Comparison of ENCODE assay signal across 15 cellular contexts in the genomic region with DNA sequence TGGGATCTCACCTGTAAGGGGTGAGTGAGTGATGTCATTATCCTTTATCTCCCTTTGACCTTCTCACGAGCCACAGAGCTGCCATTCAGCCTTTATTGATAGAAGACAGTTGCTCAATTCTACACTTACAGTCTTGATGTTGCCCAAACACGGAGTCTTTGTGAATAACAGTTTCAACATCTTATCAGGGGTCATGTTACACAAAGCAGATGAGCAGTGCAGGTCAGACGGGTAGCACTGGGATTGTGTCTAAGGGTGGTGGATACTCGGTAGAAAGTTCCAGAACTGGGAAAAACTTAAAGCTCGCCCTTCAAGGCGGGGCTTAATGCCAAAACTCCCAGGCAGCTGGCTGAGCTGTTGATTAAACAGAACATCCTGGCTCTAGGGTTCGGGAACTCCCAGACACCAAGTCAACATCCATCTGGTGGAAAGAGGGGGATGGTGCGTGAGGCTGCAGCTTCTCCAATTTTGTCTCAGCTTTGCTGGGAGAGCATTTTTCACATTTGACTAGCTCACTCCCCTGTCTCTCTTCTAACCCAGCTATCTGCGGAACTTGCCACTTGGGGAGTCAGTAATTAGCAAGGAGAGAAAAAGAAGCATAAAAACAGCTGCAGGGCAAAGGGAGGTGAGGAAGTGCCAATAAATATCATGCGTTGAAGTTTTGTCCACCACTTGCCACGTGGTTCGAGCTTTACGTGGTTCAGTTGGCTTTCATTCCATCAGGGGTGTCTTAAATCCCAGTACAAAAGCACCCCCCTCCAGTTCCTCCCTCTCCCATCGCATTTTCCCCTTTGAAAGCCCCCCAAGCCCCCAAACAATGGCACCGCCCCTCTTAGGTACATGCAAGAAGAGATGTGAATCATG. TPM values are rescaled to one million over a fixed set of nuclear protein-coding genes. Genes with fewer than 3 reads are reported as not detected.
DNase-seq lines count a peak whose midpoint lies in the region; TF ChIP-seq lines count a peak whose summit lies in the region.
"Had no signal": no experiment of that assay in that cellular context is flagged by ENCODE, and none has a peak within 500 bp of the region (broad histone marks: within the 10 kb centered on the region; RNA-seq: fewer than 3 reads in every experiment).

No MANE protein-coding gene starts in this region.

- peak; percentile 66 for DNase-seq in MCF 10A (ENCODE audit: unreplicated experiment)
- no peak for DNase-seq in breast epithelium (ENCODE audit: low spot score in 2 of 2)
- peak; percentile 25 for DNase-seq in SHP77 treated with DMSO at 0.1 percent for 48 hours (lab: John Stamatoyannopoulos, UW)
- DNase-seq in kidney tubule cell (ENCODE audit: low spot score) = peak; percentile 62
- DNase-seq in transverse colon = no peak
- DNase-seq in EL = no peak
- DNase-seq in HAP-1 (ENCODE audit: low spot score in 2 of 2) = no peak
- DNase-seq in A673 (ENCODE audit: low spot score) = no peak
- DNase-seq: activated T-cell treated with anti-CD3 and anti-CD28 coated beads, Interleukin-2, amount 50 U/mL, for 72 hours; dorsolateral prefrontal cortex; islet precursor cell; NCI-H2029 had no signal

- no peak for TF ChIP-seq CTCF in MCF 10A (IDR thresholded peaks at IDR 0.05; ENCODE audit: unreplicated experiment)
- no peak for TF ChIP-seq CTCF in breast epithelium (IDR thresholded peaks at IDR 0.05)
- no peak for TF ChIP-seq CTCF in transverse colon (IDR thresholded peaks at IDR 0.05)
- TF ChIP-seq CTCF in A673 (conservative IDR thresholded peaks at IDR 0.05; ENCODE audit: low read depth, low read length) = no peak

- no peaks in the 10 kb centered on the region for H3K36me3 Mint-ChIP-seq in MCF 10A (ENCODE audit: insufficient read depth, unreplicated experiment)

- 40 to 80% methylated on average over 1 to 15 of the region's 15 CpGs for WGBS in transverse colon (ENCODE audit: low coverage in 1 of 2), 2 donors

- no peaks in the 10 kb centered on the region for H3K9me3 ChIP-seq in breast epithelium
- H3K9me3 ChIP-seq in transverse colon = no peaks in the 10 kb centered on the region
- no peaks in the 10 kb centered on the region for H3K9me3 ChIP-seq in HAP-1
- H3K9me3 ChIP-seq in A673 (ENCODE audit: low read depth, low read length, poor library complexity, severe bottlenecking) = no peaks in the 10 kb centered on the region

- TF ChIP-seq POLR2A in breast epithelium (IDR thresholded peaks at IDR 0.05) (no peak), transverse colon (IDR thresholded peaks at IDR 0.05) (no peak)

- H3K4me3 Mint-ChIP-seq in MCF 10A (ENCODE audit: unreplicated experiment) = no peak overlapping the region
- H3K4me3 Mint-ChIP-seq: activated T-cell treated with anti-CD3 and anti-CD28 coated beads, Interleukin-2, amount 50 U/mL, for 72 hours; B cell; T-helper 2 cell treated with Interferon-gamma antibody and Interleukin-4, amounts not matched to agents 5 μg/mL and 100 μg/mL, for 36 hours had no signal

- peaks cover 5% of the 10 kb centered on the region for H3K4me1 Mint-ChIP-seq in MCF 10A (ENCODE audit: insufficient read depth, unreplicated experiment)
- H3K4me1 Mint-ChIP-seq: B cell had no signal

- H3K4me3 ChIP-seq in breast epithelium = no peak overlapping the region
- H3K4me3 ChIP-seq in transverse colon = no peak overlapping the region
- H3K4me3 ChIP-seq in HAP-1 = no peak overlapping the region
- no peak overlapping the region for H3K4me3 ChIP-seq in A673 (ENCODE audit: low read depth, low read length, poor library complexity, severe bottlenecking)
- H3K4me3 ChIP-seq: dorsolateral prefrontal cortex had no signal

- POLR2A ChIA-PET in MCF 10A (lab: Yijun Ruan, JAX) (interaction anchor here (0.7 kb wide), 1 partner anchor 24 kb away, joined by 4 read pairs; no protein-coding TSS in a partner anchor), A673 (lab: Charles Lee; ENCODE audit: low non-redundant PET) (no interaction called here)

- H3K27me3 ChIP-seq in breast epithelium = no peaks in the 10 kb centered on the region
- H3K27me3 ChIP-seq in transverse colon = no peaks in the 10 kb centered on the region
- no peaks in the 10 kb centered on the region for H3K27me3 ChIP-seq in HAP-1 (ENCODE audit: low read depth)
- no peaks in the 10 kb centered on the region for H3K27me3 ChIP-seq in A673 (replicated peaks; ENCODE audit: insufficient read depth, low read depth, low read length, poor library complexity)
- H3K27me3 ChIP-seq: dorsolateral prefrontal cortex had no signal

- no peak for TF ChIP-seq EP300 in transverse colon (IDR thresholded peaks at IDR 0.05; ENCODE audit: low read depth)

- H3K27ac Mint-ChIP-seq in MCF 10A (ENCODE audit: low read depth, unreplicated experiment) = no peak overlapping the region
- H3K27ac Mint-ChIP-seq: activated T-cell treated with anti-CD3 and anti-CD28 coated beads, Interleukin-2, amount 50 U/mL, for 72 hours; B cell; T-helper 2 cell treated with Interferon-gamma antibody and Interleukin-4, amounts not matched to agents 5 μg/mL and 100 μg/mL, for 36 hours had no signal

- H3K36me3 ChIP-seq in breast epithelium (no peaks in the 10 kb centered on the region), transverse colon (no peaks in the 10 kb centered on the region), HAP-1 (replicated peaks) (no peaks in the 10 kb centered on the region), A673 (ENCODE audit: insufficient read depth, low read length, poor library complexity, severe bottlenecking) (no peaks in the 10 kb centered on the region)

- H3K9me3 Mint-ChIP-seq in MCF 10A (ENCODE audit: unreplicated experiment) = no peaks in the 10 kb centered on the region
- H3K9me3 Mint-ChIP-seq: activated T-cell treated with anti-CD3 and anti-CD28 coated beads, Interleukin-2, amount 50 U/mL, for 72 hours; T-helper 2 cell treated with Interferon-gamma antibody and Interleukin-4, amounts not matched to agents 5 μg/mL and 100 μg/mL, for 36 hours had no signal

- H3K27ac ChIP-seq in breast epithelium (no peak overlapping the region), transverse colon (peak overlapping the region in 3 of 4 donors; percentile 19 to 65 (median 42)), A673 (ENCODE audit: low read depth, low read length, poor library complexity, severe bottlenecking) (no peak overlapping the region)
- H3K27ac ChIP-seq: dorsolateral prefrontal cortex had no signal

- CTCF ChIA-PET in MCF 10A (lab: Yijun Ruan, JAX) = interaction anchor here (0.5 to 3.7 kb wide), 5 partner anchors 11 to 165 kb away, joined by 3 to 30 read pairs (median 3); no protein-coding TSS in a partner anchor
- CTCF ChIA-PET in A673 (lab: Charles Lee) = no interaction called here

- H3K27me3 Mint-ChIP-seq in MCF 10A (ENCODE audit: insufficient read depth, unreplicated experiment) = peaks cover 11% of the 10 kb centered on the region

- BruUV-seq in MCF 10A (replicated peaks; lab: Mats Ljungman, UMichigan) (no TSS peak), A673 (replicated peaks; lab: Mats Ljungman, UMichigan) (no TSS peak)

- in situ Hi-C loops in transverse colon (cut with MboI; ENCODE audit: low pct_ligation_motif_present in 1 of 4, low pct_unique_long_range_greater_than_20kb in 1 of 4, low sequenced_read_pairs in 3 of 4) (no loop called here), HAP-1 (cut with MboI; ENCODE audit: low sequenced_read_pairs) (no loop called here)

- H3K4me1 ChIP-seq in breast epithelium = no peaks in the 10 kb centered on the region
- H3K4me1 ChIP-seq in transverse colon = peaks cover 11 to 18% (median 17%) of the 10 kb centered on the region in 4 donors
- H3K4me1 ChIP-seq in HAP-1 = no peaks in the 10 kb centered on the region
- no peaks in the 10 kb centered on the region for H3K4me1 ChIP-seq in A673 (ENCODE audit: insufficient read depth, low read length, poor library complexity, severe bottlenecking)

- intact Hi-C loops in MCF 10A (cut with micrococcal nuclease) = no loop called here
- intact Hi-C loops in breast epithelium (cut with DNase I; ENCODE audit: low total_unique reads) = loop anchor here (5.0 kb wide), 1 partner anchor 1131 kb away; no protein-coding TSS in a partner anchor
- intact Hi-C loops in transverse colon (cut with DNase I; ENCODE audit: low total_unique reads) = no loop called here
- intact Hi-C loops in A673 (cut with micrococcal nuclease; ENCODE audit: unreplicated experiment) = no loop called here

RNA-seq across cellular contexts. Expression of a gene that starts 31.0 kb away (rescaled TPM):
- total RNA-seq in MCF 10A (2022) (not detected in 2 replicates), breast epithelium (not detected), transverse colon (not detected), A673 (2021) (not detected in 2 replicates)
- total RNA-seq: activated T-cell treated with anti-CD3 and anti-CD28 coated beads, Interleukin-2, amount 50 U/mL, for 72 hours; B cell; skeletal muscle tissue had no signal

Comparison
In these comparisons a context has a peak if more than half of its experiments do, and no peak if none do; other contexts are left out.
1. DNase-seq: peak in MCF 10A (single experiment), SHP77 treated with DMSO at 0.1 percent for 48 hours (single experiment) and kidney tubule cell (single experiment); none in breast epithelium (0 of 2), transverse colon (single experiment), EL (single experiment), HAP-1 (0 of 2) and A673 (single experiment).
2. H3K27ac ChIP-seq: peak in transverse colon (3 of 4); none in breast epithelium (0 of 2) and A673 (single experiment).